Comparison of ENCODE assay signal across 8 cellular contexts in the genomic region with DNA sequence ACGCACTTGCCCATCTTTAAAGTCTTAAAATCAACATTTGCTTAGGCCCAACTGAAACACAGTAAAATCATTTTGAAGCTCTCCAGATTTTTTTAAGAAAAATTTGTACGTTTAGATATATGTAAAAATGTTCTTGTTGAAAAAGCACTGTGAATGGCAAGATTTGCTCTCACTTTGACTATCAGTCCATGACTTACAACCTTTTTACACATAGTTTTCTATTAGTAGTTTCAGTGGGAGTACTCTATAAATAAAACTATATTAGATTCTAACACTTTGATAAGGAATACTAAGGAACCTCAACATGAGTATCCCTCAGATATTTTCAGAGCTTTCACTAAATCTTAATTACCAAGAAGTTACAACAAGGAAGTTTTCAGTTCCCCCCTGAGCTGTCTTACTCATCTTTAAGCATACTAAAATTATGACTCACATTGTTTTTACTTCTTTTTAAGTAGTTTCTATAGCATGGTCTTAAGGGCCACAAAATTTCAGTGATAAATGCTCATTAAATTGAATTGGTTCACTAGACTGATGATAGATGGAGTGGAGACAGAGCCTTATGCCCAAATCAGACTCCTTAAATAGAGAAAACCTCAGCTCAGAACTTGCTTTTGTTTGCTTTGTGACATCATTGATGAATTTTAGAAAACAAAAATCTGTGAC. TPM values are rescaled to one million over a fixed set of nuclear protein-coding genes. Genes with fewer than 3 reads are reported as not detected.
DNase-seq lines count a peak whose midpoint lies in the region; ATAC-seq, FAIRE-seq and TF ChIP-seq lines count a peak whose summit lies in the region.

No MANE protein-coding gene starts in this region.

- H3K9me3 ChIP-seq in fibroblast of lung (ENCODE audit: control insufficient read depth, insufficient read depth, low read depth, low read length) (no peaks in the 10 kb centered on the region), kidney (ENCODE audit: control insufficient read depth in 1 of 2, low read length in 2 of 2) (no peaks in the 10 kb centered on the region)

- DNase-seq in EH (ENCODE audit: low read depth) (peak; percentile 89), HT1080 (ENCODE audit: low read depth) (peak; percentile 85), fibroblast of lung (ENCODE audit: low read depth in 2 of 2) (peak; percentile 66 to 85), glutamatergic neuron (no peak), kidney (no peak), cerebellar nuclear complex (lab: John Stamatoyannopoulos, UW) (no peak)
- no peak for DNase-seq in activated CD4-positive, alpha-beta T cell treated with anti-CD3 and anti-CD28 coated beads, Interleukin-2, amount 50 U/mL, for 1 hour

- H3K4me2 ChIP-seq in fibroblast of lung (ENCODE audit: extremely low read depth, insufficient read depth, low read length) = peak overlapping the region; percentile 19

- peaks cover 4% of the 10 kb centered on the region for H3K36me3 Mint-ChIP-seq in glutamatergic neuron (ENCODE audit: unreplicated experiment)

- no peaks in the 10 kb centered on the region for H3K27me3 ChIP-seq in fibroblast of lung (ENCODE audit: control insufficient read depth, insufficient read depth, low read length)

- no peaks in the 10 kb centered on the region for H3K9me3 Mint-ChIP-seq in glutamatergic neuron (ENCODE audit: unreplicated experiment)

- peaks cover 1% of the 10 kb centered on the region for H3K27me3 Mint-ChIP-seq in glutamatergic neuron (ENCODE audit: unreplicated experiment)

- intact Hi-C loops in kidney (cut with DNase I) = no loop called here

- no peaks in the 10 kb centered on the region for H3K79me2 ChIP-seq in fibroblast of lung (ENCODE audit: control insufficient read depth, insufficient read depth, low read length)

- H3K4me3 ChIP-seq in fibroblast of lung (replicated peaks in 1 of 4; ENCODE audit: control extremely low read depth in 1 of 4, insufficient read depth in 1 of 4, low read depth in 3 of 4, low read length in 4 of 4) = no peak overlapping the region
- H3K4me3 ChIP-seq in kidney (ENCODE audit: low read length in 2 of 2) = no peak overlapping the region

- no peak for FAIRE-seq in kidney (lab: Jason Lieb, UNC)

- H3K4me1 ChIP-seq in fibroblast of lung (ENCODE audit: control insufficient read depth, extremely low read depth, insufficient read depth, low read length) = peaks cover 4% of the 10 kb centered on the region
- H3K4me1 ChIP-seq in kidney (ENCODE audit: control insufficient read depth in 1 of 2, insufficient read depth in 1 of 2, low read depth in 1 of 2, low read length in 2 of 2) = no peaks in the 10 kb centered on the region

- TF ChIP-seq CTCF in fibroblast of lung (conservative IDR thresholded peaks at IDR 0.05 in 1 of 2, IDR thresholded peaks at IDR 0.05 in 1 of 2; ENCODE audit: low read depth in 1 of 2, low read length in 2 of 2) = no peak
- no peak for TF ChIP-seq CTCF in glutamatergic neuron (IDR thresholded peaks at IDR 0.05; ENCODE audit: partially characterized antibody, unreplicated experiment)
- TF ChIP-seq CTCF in kidney (IDR thresholded peaks at IDR 0.05; ENCODE audit: borderline replicate concordance, extremely low read depth, insufficient read depth) = no peak

- H4K20me1 ChIP-seq in fibroblast of lung (ENCODE audit: control insufficient read depth, extremely low read depth, insufficient read depth, low read length) = no peaks in the 10 kb centered on the region

- no peak overlapping the region for H3K4me3 Mint-ChIP-seq in glutamatergic neuron (ENCODE audit: unreplicated experiment)

- H3K9ac ChIP-seq in fibroblast of lung (ENCODE audit: insufficient read depth, low read length) = no peak overlapping the region
- no peak overlapping the region for H3K9ac ChIP-seq in kidney (ENCODE audit: low read length in 2 of 2)

- H3K36me3 ChIP-seq in fibroblast of lung (ENCODE audit: control insufficient read depth, insufficient read depth, low read length) (no peaks in the 10 kb centered on the region), kidney (ENCODE audit: control insufficient read depth in 1 of 2, insufficient read depth in 2 of 2, low read length in 2 of 2) (no peaks in the 10 kb centered on the region)

- H3K27ac ChIP-seq in fibroblast of lung (ENCODE audit: insufficient read depth, low read length) (peak overlapping the region; percentile 13), kidney (ENCODE audit: low read depth in 2 of 2, low read length in 2 of 2) (no peak overlapping the region)

- no peaks in the 10 kb centered on the region for H3K4me1 Mint-ChIP-seq in glutamatergic neuron (ENCODE audit: low read depth, unreplicated experiment)

- peak; percentile 96 for ATAC-seq in GM21619 (IDR thresholded peaks at IDR 0.05; ENCODE audit: unreplicated experiment)

- H2AFZ ChIP-seq in fibroblast of lung (ENCODE audit: low read length) = no peak overlapping the region

- no peak overlapping the region for H3K27ac Mint-ChIP-seq in glutamatergic neuron (ENCODE audit: unreplicated experiment)

RNA-seq across cellular contexts. Expression of a gene that starts 31.6 kb away (rescaled TPM):
- total RNA-seq in HT1080 (2014; rRNA removed; shearing (Covaris generic)) = 50.6 and 58.2 TPM in 2 replicates
- 33.2 and 33.3 TPM in 2 replicates for polyA plus RNA-seq in HT1080 (2015; cell fraction: cytosol; rRNA removed)
- polyA plus RNA-seq in HT1080 (2015; cell fraction: nucleus; rRNA removed) = 21.5 and 21.8 TPM in 2 replicates
- total RNA-seq in fibroblast of lung (24.4 and 27.1 TPM in 2 replicates), glutamatergic neuron (ENCODE audit: unreplicated experiment) (24.5 TPM), kidney (17.8 TPM)
- polyA plus RNA-seq in fibroblast of lung (8.7 and 10.5 TPM in 2 replicates), kidney (ENCODE audit: insufficient read depth, low read depth, low replicate concordance) (2.8 TPM)
- 10.1 and 13.5 TPM in 2 replicates for polyA plus RNA-seq in fibroblast of lung (2012)
- 6.4 and 7.7 TPM in 2 replicates for polyA minus RNA-seq in fibroblast of lung (ENCODE audit: low replicate concordance)

Comparison
In these comparisons a context has a peak if more than half of its experiments do, and no peak if none do; other contexts are left out.
1. DNase-seq: peak in EH (single experiment), HT1080 (single experiment) and fibroblast of lung (2 of 2); none in glutamatergic neuron (single experiment), activated CD4-positive, alpha-beta T cell treated with anti-CD3 and anti-CD28 coated beads, Interleukin-2, amount 50 U/mL, for 1 hour (single experiment), kidney (single experiment) and cerebellar nuclear complex (0 of 2).